ENCODE assay signal across 16 cellular contexts in genomic region chr11:66969584-66970205, GRCh38. TPM values are rescaled to one million over a fixed set of nuclear protein-coding genes. Genes with fewer than 3 reads are reported as not detected.
DNase-seq lines count a peak whose midpoint lies in the region; ATAC-seq and TF ChIP-seq lines count a peak whose summit lies in the region.
"Had no signal": no experiment of that assay in that cellular context is flagged by ENCODE, and none has a peak within 500 bp of the region (broad histone marks: within the 10 kb centered on the region; RNA-seq: fewer than 3 reads in every experiment).

No MANE protein-coding gene starts in this region.

- H3K4me1 ChIP-seq in SJSA1 (replicated peaks) = peaks cover 43% of the 10 kb centered on the region
- peaks cover 19 to 44% (median 19%) of the 10 kb centered on the region in 3 donors for H3K4me1 ChIP-seq in esophagus squamous epithelium

- no peak for TF ChIP-seq CTCF in esophagus squamous epithelium (IDR thresholded peaks at IDR 0.05)

- H3K4me3 Mint-ChIP-seq in effector memory CD8-positive, alpha-beta T cell = no peak overlapping the region
- H3K4me3 Mint-ChIP-seq: activated CD4-positive, alpha-beta memory T cell treated with anti-CD3 and anti-CD28 coated beads for 36 hours; T-helper 2 cell treated with Interferon-gamma antibody and Interleukin-4, amounts not matched to agents 5 μg/mL and 100 μg/mL, for 36 hours had no signal

- H3K9me3 ChIP-seq in SJSA1 (replicated peaks) (no peaks in the 10 kb centered on the region; the same call in 1 of the 2 replicates), esophagus squamous epithelium (no peaks in the 10 kb centered on the region)
- H3K9me3 ChIP-seq: BLaER1, upper lobe of left lung had no signal

- H3K27ac Mint-ChIP-seq in effector memory CD8-positive, alpha-beta T cell = no peak overlapping the region
- H3K27ac Mint-ChIP-seq: T-helper 2 cell treated with Interferon-gamma antibody and Interleukin-4, amounts not matched to agents 5 μg/mL and 100 μg/mL, for 36 hours had no signal

- WGBS in esophagus squamous epithelium, 2 donors = 70 to 79% methylated on average over 6 of the region's 6 CpGs

- H3K36me3 ChIP-seq in SJSA1 (no peaks in the 10 kb centered on the region), esophagus squamous epithelium (no peaks in the 10 kb centered on the region)
- H3K36me3 ChIP-seq: BLaER1, upper lobe of left lung had no signal

- H3K36me3 Mint-ChIP-seq in effector memory CD8-positive, alpha-beta T cell (ENCODE audit: insufficient read depth) = no peaks in the 10 kb centered on the region
- H3K36me3 Mint-ChIP-seq: activated CD4-positive, alpha-beta memory T cell treated with anti-CD3 and anti-CD28 coated beads for 36 hours had no signal

- DNase-seq in AG20443 (ENCODE audit: low spot score) (peak; percentile 79), SJSA1 (ENCODE audit: low read depth in 1 of 2, low spot score in 2 of 2) (peak in 1 of 2 experiments; percentile 69), esophagus squamous epithelium (lab: John Stamatoyannopoulos, UW) (no peak), sciatic nerve (ENCODE audit: low spot score) (no peak), NCI-H2107 (lab: John Stamatoyannopoulos, UW) (no peak), HPDE6-E6E7 (ENCODE audit: extremely low spot score) (no peak)
- DNase-seq in effector memory CD8-positive, alpha-beta T cell = no peak
- DNase-seq: activated naive CD4-positive, alpha-beta T cell; midbrain; NCI-H2171; upper lobe of left lung had no signal

- peak overlapping the region; percentile 85 for H3K27ac ChIP-seq in SJSA1
- H3K27ac ChIP-seq in esophagus squamous epithelium = peak overlapping the region; percentile 82 to 94 (median 87)
- H3K27ac ChIP-seq: BLaER1 had no signal

- no peaks in the 10 kb centered on the region for H3K27me3 ChIP-seq in SJSA1 (replicated peaks)
- no peaks in the 10 kb centered on the region for H3K27me3 ChIP-seq in esophagus squamous epithelium
- H3K27me3 ChIP-seq: BLaER1, upper lobe of left lung had no signal

- ATAC-seq in sciatic nerve (peak; percentile 25), GM18907 (IDR thresholded peaks at IDR 0.05; ENCODE audit: unreplicated experiment) (no peak)
- ATAC-seq in effector memory CD8-positive, alpha-beta T cell (replicated peaks) = no peak

- no peak overlapping the region for H3K4me3 ChIP-seq in SJSA1
- no peak overlapping the region for H3K4me3 ChIP-seq in esophagus squamous epithelium
- H3K4me3 ChIP-seq: BLaER1, upper lobe of left lung had no signal

- intact Hi-C loops in esophagus squamous epithelium (cut with DNase I) = no loop called here
- intact Hi-C loops in sciatic nerve (cut with DNase I) = no loop called here

- TF ChIP-seq POLR2A in esophagus squamous epithelium (IDR thresholded peaks at IDR 0.05) = no peak

- no peaks in the 10 kb centered on the region for H3K4me1 Mint-ChIP-seq in effector memory CD8-positive, alpha-beta T cell (ENCODE audit: low read depth in 2 of 2)

- no peaks in the 10 kb centered on the region for H3K9me3 Mint-ChIP-seq in effector memory CD8-positive, alpha-beta T cell
- H3K9me3 Mint-ChIP-seq: T-helper 2 cell treated with Interferon-gamma antibody and Interleukin-4, amounts not matched to agents 5 μg/mL and 100 μg/mL, for 36 hours had no signal

- peaks cover 19 to 42% of the 10 kb centered on the region in 2 donors for H3K27me3 Mint-ChIP-seq in effector memory CD8-positive, alpha-beta T cell

RNA-seq across cellular contexts. Expression of gene C11orf86, which starts 5.4 kb away (rescaled TPM):
- not detected in 2 replicates for total RNA-seq in SJSA1 (2014; rRNA removed; shearing (Covaris generic))
- total RNA-seq in esophagus squamous epithelium (not detected), sciatic nerve (not detected)
- total RNA-seq: activated CD4-positive, alpha-beta memory T cell treated with anti-CD3 and anti-CD28 coated beads for 36 hours; Daoy; upper lobe of left lung had no signal

RNA-seq across cellular contexts. Expression of gene PC, which starts 11.5 kb away (rescaled TPM):
- 25.2 and 42.0 TPM in 2 replicates for total RNA-seq in SJSA1 (2014; rRNA removed; shearing (Covaris generic))
- total RNA-seq in esophagus squamous epithelium = 10 to 100 TPM; 13.5 to 43.0 (median 27.5) TPM
- total RNA-seq in sciatic nerve = 103 TPM

RNA-seq across cellular contexts. Expression of gene SYT12, which starts 53.2 kb away (rescaled TPM):
- total RNA-seq in SJSA1 (2014; rRNA removed; shearing (Covaris generic)) = 0.13 and 0.29 TPM in 2 replicates
- total RNA-seq in esophagus squamous epithelium = 1 to 10 TPM in 2 of 4 donors, under 1 TPM in 2; 0.76 to 1.7 (median 0.99) TPM
- 0.71 TPM for total RNA-seq in sciatic nerve
- total RNA-seq: activated CD4-positive, alpha-beta memory T cell treated with anti-CD3 and anti-CD28 coated beads for 36 hours had no signal
